ENCODE assay signal across 33 cellular contexts in the genomic region with DNA sequence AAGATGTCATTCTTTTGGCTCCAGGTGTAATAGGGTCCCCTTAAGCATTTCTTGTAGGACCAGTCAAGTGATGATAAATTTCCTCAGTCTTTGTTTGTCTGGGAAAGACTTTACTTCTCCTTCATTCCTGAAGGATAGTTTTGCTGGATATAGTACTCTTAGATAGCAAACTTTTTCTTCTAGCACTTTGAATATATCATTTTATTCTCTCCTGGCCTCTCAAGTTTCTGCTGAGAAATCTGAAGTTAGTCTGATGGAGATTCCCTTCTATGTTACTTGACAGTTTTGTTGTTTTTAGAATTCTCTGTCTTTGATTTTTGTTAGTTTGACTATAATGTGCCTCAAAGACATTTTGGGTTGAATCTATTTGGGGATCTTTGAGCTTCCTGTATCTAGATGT.
"Had no signal": no experiment of that assay in that cellular context is flagged by ENCODE, and none has a peak within 500 bp of the region (broad histone marks: within the 10 kb centered on the region; RNA-seq: fewer than 3 reads in every experiment).

No MANE protein-coding gene starts in this region.

- FAIRE-seq: astrocyte, bronchial epithelial cell had no signal

- H3K4me3 ChIP-seq: adrenal gland, ascending aorta, body of pancreas, breast epithelium, cardiac muscle cell had no signal

- DNase-seq: activated effector memory CD4-positive, alpha-beta T cell treated with anti-CD3 and anti-CD28 coated beads, Interleukin-2, amount 50 U/mL, for 16 hours; activated effector memory CD4-positive, alpha-beta T cell treated with Interleukin-2 at 50 U/mL for 16 hours; activated gamma-delta T cell; activated gamma-delta T cell treated with Interleukin-2 at 50 U/mL for 16 hours; activated naive CD4-positive, alpha-beta T cell; activated naive CD4-positive, alpha-beta T cell treated with anti-CD3 and anti-CD28 coated beads for 36 hours; activated naive CD4-positive, alpha-beta T cell treated with anti-CD3 and anti-CD28 coated beads, Interleukin-2, amount 10 ng/mL, durations not matched to agents 7 days and 5 days; activated naive CD4-positive, alpha-beta T cell treated with anti-CD3 and anti-CD28 coated beads, Interleukin-2, amount 50 U/mL, for 16 hours; activated naive CD4-positive, alpha-beta T cell treated with Interleukin-2 at 50 U/mL for 16 hours; activated naive CD8-positive, alpha-beta T cell treated with anti-CD3 and anti-CD28 coated beads for 36 hours; activated naive CD8-positive, alpha-beta T cell treated with anti-CD3 and anti-CD28 coated beads, Interleukin-2, amount 10 ng/mL, durations not matched to agents 7 days and 5 days; activated naive CD8-positive, alpha-beta T cell treated with anti-CD3 and anti-CD28 coated beads, Interleukin-2, amount 50 U/mL, for 24 hours; activated T-cell treated with anti-CD3 and anti-CD28 coated beads, Interleukin-2, amount 50 U/mL, for 24 hours; activated T-cell treated with anti-CD3 and anti-CD28 coated beads, Interleukin-2, amount 50 U/mL, for 4 hours; activated T-cell treated with anti-CD3 and anti-CD28 coated beads, Interleukin-2, amount 50 U/mL, for 48 hours; activated T-cell treated with anti-CD3 and anti-CD28 coated beads, Interleukin-2, amount 50 U/mL, for 72 hours; adrenal gland; amniotic stem cell; amygdala; anterior cingulate cortex; aorta; body of pancreas; brain microvascular endothelial cell; caudate nucleus; central memory CD4-positive, alpha-beta T cell; cerebellar nuclear complex had no signal

- H3K27me3 ChIP-seq: adrenal gland, ascending aorta, body of pancreas, breast epithelium, cardiac muscle cell had no signal

- H3K9me3 ChIP-seq: body of pancreas had no signal

- H3K36me3 ChIP-seq: adrenal gland, ascending aorta, brain microvascular endothelial cell, breast epithelium, cardiac muscle cell had no signal

- H3K27ac ChIP-seq: adrenal gland, ascending aorta, body of pancreas, brain microvascular endothelial cell, breast epithelium, cardiac muscle cell had no signal

- ATAC-seq: activated naive CD4-positive, alpha-beta T cell treated with anti-CD3 and anti-CD28 coated beads, Interleukin-2, amount 50 U/mL, for 72 hours; activated naive CD8-positive, alpha-beta T cell treated with anti-CD3 and anti-CD28 coated beads, Interleukin-2, amount 50 U/mL, for 24 hours; activated T-cell treated with anti-CD3 and anti-CD28 coated beads, Interleukin-2, amount 50 U/mL, for 4 hours; activated T-cell treated with anti-CD3 and anti-CD28 coated beads, Interleukin-2, amount 50 U/mL, for 72 hours; activated T-helper 17 cell treated with anti-CD3 and anti-CD28 coated beads, Interleukin-2, amount 50 U/mL, for 72 hours; body of pancreas had no signal

- H3K4me1 ChIP-seq: adrenal gland, ascending aorta, body of pancreas, breast epithelium had no signal
